9 cellular contexts compared by ENCODE assay signal in genomic region chr1:231315887-231316286, GRCh38. TPM values are rescaled to one million over a fixed set of nuclear protein-coding genes. Genes with fewer than 3 reads are reported as not detected.
DNase-seq lines count a peak whose midpoint lies in the region; ATAC-seq and TF ChIP-seq lines count a peak whose summit lies in the region.
"Had no signal": no experiment of that assay in that cellular context is flagged by ENCODE, and none has a peak within 500 bp of the region (broad histone marks: within the 10 kb centered on the region; RNA-seq: fewer than 3 reads in every experiment).

No MANE protein-coding gene starts in this region.

- H3K27ac Mint-ChIP-seq in T-helper 17 cell: no peak overlapping the region
- H3K27ac Mint-ChIP-seq in naive thymus-derived CD8-positive, alpha-beta T cell: no peak overlapping the region

- H3K9me3 Mint-ChIP-seq in naive thymus-derived CD8-positive, alpha-beta T cell: no peaks in the 10 kb centered on the region
- H3K9me3 Mint-ChIP-seq: immature natural killer cell had no signal

- ATAC-seq in GM18909 (IDR thresholded peaks at IDR 0.05; ENCODE audit: poor library complexity, unreplicated experiment) (peak; percentile 76), HG03520 (IDR thresholded peaks at IDR 0.05; ENCODE audit: unreplicated experiment) (peak; percentile 75), T-helper 17 cell (peak; percentile 79), GM18519 (IDR thresholded peaks at IDR 0.05; ENCODE audit: low FRiP score, unreplicated experiment) (no peak)
- ATAC-seq in naive thymus-derived CD8-positive, alpha-beta T cell: peak; percentile 57 to 62

- TF ChIP-seq CTCF in BJ (IDR thresholded peaks at IDR 0.05; ENCODE audit: insufficient read depth, low read depth, low read length) (peak; percentile 67), choroid plexus epithelial cell (conservative IDR thresholded peaks at IDR 0.05; ENCODE audit: low read depth, low read length) (peak; percentile 56)

- H3K4me3 ChIP-seq in BJ (ENCODE audit: low read depth, low read length) (no peak overlapping the region), choroid plexus epithelial cell (ENCODE audit: low read depth, low read length) (no peak overlapping the region)

- CTCF ChIA-PET in BJ (lab: Yijun Ruan, JAX): interaction anchor here (0.6 to 2.5 kb wide), 9 partner anchors 11 to 291 kb away, joined by 3 to 11 read pairs (median 4); partner anchors contain the start of genes EXOC8 and SPRTN

- peaks cover 4% of the 10 kb centered on the region for H3K27me3 Mint-ChIP-seq in T-helper 17 cell
- peaks cover 0 to 7% (median 0%) of the 10 kb centered on the region in 5 donors for H3K27me3 Mint-ChIP-seq in naive thymus-derived CD8-positive, alpha-beta T cell

- POLR2A ChIA-PET in BJ (lab: Charles Lee): no interaction called here
- POLR2A ChIA-PET in naive thymus-derived CD8-positive, alpha-beta T cell (lab: Charles Lee): interaction anchor here (0.6 kb wide), 1 partner anchor 186 kb away, joined by 4 read pairs; no protein-coding TSS in a partner anchor

- H3K36me3 Mint-ChIP-seq in T-helper 17 cell (ENCODE audit: low read depth): no peaks in the 10 kb centered on the region
- no peaks in the 10 kb centered on the region for H3K36me3 Mint-ChIP-seq in naive thymus-derived CD8-positive, alpha-beta T cell
- H3K36me3 Mint-ChIP-seq: immature natural killer cell had no signal

- no peak overlapping the region for H3K4me3 Mint-ChIP-seq in T-helper 17 cell
- no peak overlapping the region for H3K4me3 Mint-ChIP-seq in naive thymus-derived CD8-positive, alpha-beta T cell
- H3K4me3 Mint-ChIP-seq: immature natural killer cell had no signal

- no peaks in the 10 kb centered on the region for H3K36me3 ChIP-seq in BJ (ENCODE audit: control insufficient read depth, insufficient read depth, low read length)

- H3K27me3 ChIP-seq in BJ (ENCODE audit: control insufficient read depth, insufficient read depth, low read length): no peaks in the 10 kb centered on the region; the same call in 1 of the 2 replicates

- peaks cover 4% of the 10 kb centered on the region for H3K4me1 Mint-ChIP-seq in T-helper 17 cell
- peaks cover 0 to 6% (median 1%) of the 10 kb centered on the region in 4 donors for H3K4me1 Mint-ChIP-seq in naive thymus-derived CD8-positive, alpha-beta T cell

- DNase-seq in BJ (ENCODE audit: low read depth): no peak
- no peak for DNase-seq in T-helper 17 cell
- DNase-seq in choroid plexus epithelial cell (ENCODE audit: low read depth): peak; percentile 37
- peak in 5 of 10 donors; percentile 9 to 27 (median 20) for DNase-seq in naive thymus-derived CD8-positive, alpha-beta T cell
- DNase-seq in GOT3 (lab: John Stamatoyannopoulos, UW): no peak

- H3K9me3 ChIP-seq in T-helper 17 cell (ENCODE audit: control insufficient read depth, low read length, poor library complexity, severe bottlenecking): no peaks in the 10 kb centered on the region

RNA-seq across cellular contexts. Expression of gene EXOC8, which starts 21.8 kb away (rescaled TPM):
- polyA plus RNA-seq in BJ (2011; rRNA removed): 2.7 and 4.0 TPM in 2 replicates
- polyA minus RNA-seq in BJ (2011; rRNA and poly(A)+ RNA removed): 8.5 and 9.1 TPM in 2 replicates
- 10 to 100 TPM; 29.8 to 35.9 TPM for total RNA-seq in T-helper 17 cell
- 10 to 100 TPM; 31.4 to 32.1 TPM for total RNA-seq in naive thymus-derived CD8-positive, alpha-beta T cell
- 1 to 10 TPM; 1.9 to 3.0 (median 2.5) TPM for polyA plus RNA-seq in naive thymus-derived CD8-positive, alpha-beta T cell

RNA-seq across cellular contexts. Expression of gene SPRTN, which starts 22.2 kb away (rescaled TPM):
- 10.0 and 10.9 TPM in 2 replicates for polyA plus RNA-seq in BJ (2011; rRNA removed)
- polyA minus RNA-seq in BJ (2011; rRNA and poly(A)+ RNA removed): 14.5 and 16.4 TPM in 2 replicates
- 10 to 100 TPM; 23.3 to 31.3 TPM for total RNA-seq in T-helper 17 cell
- 10 to 100 TPM; 16.0 to 16.3 TPM for total RNA-seq in naive thymus-derived CD8-positive, alpha-beta T cell
- 10 to 100 TPM; 10.4 to 10.9 (median 10.9) TPM for polyA plus RNA-seq in naive thymus-derived CD8-positive, alpha-beta T cell
